Comparison of ENCODE assay signal across 8 cellular contexts in the genomic region with DNA sequence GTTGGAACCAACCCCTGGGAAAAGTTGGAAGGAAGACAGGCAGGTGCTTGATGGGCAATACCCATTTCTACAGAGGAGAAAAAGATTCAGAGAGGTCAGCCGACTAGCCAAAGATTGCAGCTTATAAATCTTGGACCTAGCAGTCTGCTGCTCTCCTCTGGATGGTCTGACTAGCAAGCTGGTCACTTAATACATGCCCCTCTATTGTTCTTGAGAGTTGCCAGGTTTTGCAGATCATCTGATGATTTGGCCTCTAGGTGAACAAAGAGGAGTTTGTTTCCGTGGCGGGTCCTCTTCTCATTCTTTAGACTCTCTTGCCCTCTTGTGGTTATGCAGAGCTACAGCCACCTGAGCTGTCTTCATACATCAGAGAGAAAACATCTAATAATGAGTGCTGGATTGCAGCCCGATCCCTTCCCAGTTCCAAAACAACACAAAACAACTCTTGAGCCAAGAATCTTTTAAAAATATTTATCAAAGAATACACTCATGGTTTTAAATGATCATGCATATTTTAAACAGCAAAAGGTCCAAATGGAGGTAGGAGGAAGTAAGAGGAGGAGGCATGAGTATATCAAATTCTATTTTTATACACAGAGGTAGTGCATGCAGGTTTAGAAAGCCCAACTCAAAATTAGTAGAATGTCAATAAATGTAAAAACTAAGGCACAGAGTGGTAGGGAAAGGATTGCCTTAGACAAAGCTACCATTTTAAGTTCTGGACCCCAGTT.
A peak's percentile ranks its signal among the peaks of the same experiment; 100 is the strongest.
DNase-seq lines count a peak whose midpoint lies in the region; ATAC-seq and TF ChIP-seq lines count a peak whose summit lies in the region.

No MANE protein-coding gene starts in this region.

- peaks cover 18% of the 10 kb centered on the region for H3K27me3 Mint-ChIP-seq in CD8-positive, alpha-beta T cell (ENCODE audit: low read depth)

- no peaks in the 10 kb centered on the region for H3K9me3 ChIP-seq in CD8-positive, alpha-beta T cell (ENCODE audit: low read length)

- no peak for ATAC-seq in CD8-positive, alpha-beta T cell
- ATAC-seq in GM18907 (IDR thresholded peaks at IDR 0.05; ENCODE audit: unreplicated experiment) (peak; percentile 96), HG03039 (IDR thresholded peaks at IDR 0.05; ENCODE audit: unreplicated experiment) (peak; percentile 85), foreskin keratinocyte (peak; percentile 94), omental fat pad (ENCODE audit: low FRiP score) (peak; percentile 81)

- no peak overlapping the region for H3K27ac Mint-ChIP-seq in CD8-positive, alpha-beta T cell

- intact Hi-C loops in CD8-positive, alpha-beta T cell (cut with DNase I, micrococcal nuclease) = loop anchor here in 1 of 2 experiments (5.0 kb wide), 1 partner anchor 1480 kb away; no protein-coding TSS in a partner anchor

- CTCF ChIA-PET in CD8-positive, alpha-beta T cell (lab: Charles Lee) = no interaction called here

- no peaks in the 10 kb centered on the region for H3K36me3 Mint-ChIP-seq in CD8-positive, alpha-beta T cell

- POLR2A ChIA-PET in CD8-positive, alpha-beta T cell (lab: Charles Lee) = no interaction called here

- no peak for DNase-seq in CD8-positive, alpha-beta T cell
- DNase-seq in NCI-H1694 treated with DMSO at 0.1 percent for 48 hours (lab: John Stamatoyannopoulos, UW) = peak; percentile 82
- DNase-seq in T1000 (lab: John Stamatoyannopoulos, UW) = peak; percentile 46
- peak; percentile 10 to 54 for DNase-seq in foreskin keratinocyte
- no peak for DNase-seq in omental fat pad (ENCODE audit: low spot score)
- no peak for DNase-seq in activated CD8-positive, alpha-beta memory T cell treated with anti-CD3 and anti-CD28 coated beads, Interleukin-2, amount 50 U/mL, for 48 hours

- H3K27me3 ChIP-seq in CD8-positive, alpha-beta T cell (ENCODE audit: insufficient read depth, low read length) = no peaks in the 10 kb centered on the region
- peaks cover 31% of the 10 kb centered on the region for H3K27me3 ChIP-seq in foreskin keratinocyte

- no peaks in the 10 kb centered on the region for H3K4me1 ChIP-seq in CD8-positive, alpha-beta T cell (ENCODE audit: insufficient read depth, low read length)
- H3K4me1 ChIP-seq in foreskin keratinocyte = no peaks in the 10 kb centered on the region

- H3K4me1 Mint-ChIP-seq in CD8-positive, alpha-beta T cell (ENCODE audit: low read depth) = no peaks in the 10 kb centered on the region

- H3K9me3 Mint-ChIP-seq in CD8-positive, alpha-beta T cell = no peaks in the 10 kb centered on the region

- H3K36me3 ChIP-seq in CD8-positive, alpha-beta T cell (ENCODE audit: insufficient read depth, low read length) = no peaks in the 10 kb centered on the region

- H3K27ac ChIP-seq in CD8-positive, alpha-beta T cell (ENCODE audit: low read depth, low read length) = no peak overlapping the region
- no peak overlapping the region for H3K27ac ChIP-seq in foreskin keratinocyte

- H3K4me3 Mint-ChIP-seq in CD8-positive, alpha-beta T cell = no peak overlapping the region

- no peak overlapping the region for H3K4me3 ChIP-seq in CD8-positive, alpha-beta T cell (ENCODE audit: low read depth, low read length)

- TF ChIP-seq CTCF in CD8-positive, alpha-beta T cell (IDR thresholded peaks at IDR 0.05) = peak; percentile 11
- TF ChIP-seq CTCF in foreskin keratinocyte (conservative IDR thresholded peaks at IDR 0.05) = peak; percentile 88
- TF ChIP-seq CTCF in omental fat pad (IDR thresholded peaks at IDR 0.05) = no peak

Comparison
In these comparisons a context has a peak if more than half of its experiments do, and no peak if none do; other contexts are left out.
1. DNase-seq: peak in NCI-H1694 treated with DMSO at 0.1 percent for 48 hours (single experiment), T1000 (single experiment) and foreskin keratinocyte (2 of 2); none in CD8-positive, alpha-beta T cell (0 of 7), omental fat pad (single experiment) and activated CD8-positive, alpha-beta memory T cell treated with anti-CD3 and anti-CD28 coated beads, Interleukin-2, amount 50 U/mL, for 48 hours (single experiment).
2. CTCF ChIP-seq: peak in CD8-positive, alpha-beta T cell (single experiment) and foreskin keratinocyte (single experiment); none in omental fat pad (0 of 3).